ENCODE assay signal across 37 cellular contexts in genomic region chr1:68615303-68615702, GRCh38.
"Had no signal": no experiment of that assay in that cellular context is flagged by ENCODE, and none has a peak within 500 bp of the region (broad histone marks: within the 10 kb centered on the region; RNA-seq: fewer than 3 reads in every experiment).

No MANE protein-coding gene starts in this region.

- H3K27me3 ChIP-seq: adrenal gland, body of pancreas, brain microvascular endothelial cell, breast epithelium had no signal

- H3K4me3 ChIP-seq: adrenal gland, body of pancreas, breast epithelium had no signal

- H3K27ac ChIP-seq: adrenal gland, body of pancreas, brain microvascular endothelial cell, breast epithelium, VCaP had no signal

- FAIRE-seq: astrocyte, TTC549 had no signal

- H3K4me3 Mint-ChIP-seq: activated CD4-positive, alpha-beta memory T cell treated with anti-CD3 and anti-CD28 coated beads, Interleukin-2, amount 10 ng/mL, durations not matched to agents 7 days and 5 days; activated CD4-positive, alpha-beta T cell treated with anti-CD3 and anti-CD28 coated beads for 36 hours; activated CD4-positive, alpha-beta T cell treated with anti-CD3 and anti-CD28 coated beads, Interleukin-2, amount 10 ng/mL, durations not matched to agents 7 days and 5 days; activated CD8-positive, alpha-beta memory T cell treated with anti-CD3 and anti-CD28 coated beads, Interleukin-2, amount 10 ng/mL, durations not matched to agents 7 days and 5 days; activated CD8-positive, alpha-beta T cell treated with anti-CD3 and anti-CD28 coated beads, Interleukin-2, amount 10 ng/mL, durations not matched to agents 7 days and 5 days; activated naive CD4-positive, alpha-beta T cell treated with anti-CD3 and anti-CD28 coated beads for 36 hours; activated naive CD8-positive, alpha-beta T cell treated with anti-CD3 and anti-CD28 coated beads for 36 hours; activated T-cell treated with anti-CD3 and anti-CD28 coated beads, Interleukin-2, amount 50 U/mL, for 24 hours; T-helper 1 cell treated with Interleukin-12 subunit alpha and Interleukin-12 subunit beta and Interleukin-4 antibody, amounts not matched to agents 30 μg/mL and 1 μg/mL, for 36 hours; T-helper 2 cell treated with Interferon-gamma antibody and Interleukin-4, amounts not matched to agents 5 μg/mL and 100 μg/mL, for 36 hours had no signal

- H3K36me3 Mint-ChIP-seq: activated naive CD8-positive, alpha-beta T cell treated with anti-CD3 and anti-CD28 coated beads for 36 hours had no signal

- ATAC-seq: activated CD4-positive, alpha-beta T cell treated with anti-CD3 and anti-CD28 coated beads for 36 hours; activated CD4-positive, CD25-positive, alpha-beta regulatory T cell treated with anti-CD3 and anti-CD28 coated beads, Interleukin-2, amount 50 U/mL, for 24 hours; activated CD8-positive, alpha-beta memory T cell treated with anti-CD3 and anti-CD28 coated beads, Interleukin-2, amount 10 ng/mL, durations not matched to agents 7 days and 5 days; activated CD8-positive, alpha-beta T cell treated with anti-CD3 and anti-CD28 coated beads, Interleukin-2, amount 10 ng/mL, durations not matched to agents 7 days and 5 days; activated naive CD4-positive, alpha-beta T cell treated with anti-CD3 and anti-CD28 coated beads, Interleukin-2, amount 50 U/mL, for 72 hours; body of pancreas had no signal

- H3K27ac Mint-ChIP-seq: activated CD4-positive, alpha-beta memory T cell treated with anti-CD3 and anti-CD28 coated beads, Interleukin-2, amount 10 ng/mL, durations not matched to agents 7 days and 5 days; activated CD4-positive, alpha-beta T cell treated with anti-CD3 and anti-CD28 coated beads for 36 hours; activated CD4-positive, alpha-beta T cell treated with anti-CD3 and anti-CD28 coated beads, Interleukin-2, amount 10 ng/mL, durations not matched to agents 7 days and 5 days; activated CD8-positive, alpha-beta memory T cell treated with anti-CD3 and anti-CD28 coated beads, Interleukin-2, amount 10 ng/mL, durations not matched to agents 7 days and 5 days; activated CD8-positive, alpha-beta T cell treated with anti-CD3 and anti-CD28 coated beads, Interleukin-2, amount 10 ng/mL, durations not matched to agents 7 days and 5 days; activated naive CD4-positive, alpha-beta T cell treated with anti-CD3 and anti-CD28 coated beads for 36 hours; activated naive CD4-positive, alpha-beta T cell treated with anti-CD3 and anti-CD28 coated beads, Interleukin-2, amount 50 U/mL, for 72 hours; activated naive CD8-positive, alpha-beta T cell treated with anti-CD3 and anti-CD28 coated beads for 36 hours; activated T-cell treated with anti-CD3 and anti-CD28 coated beads, Interleukin-2, amount 50 U/mL, for 24 hours; T-helper 1 cell treated with Interleukin-12 subunit alpha and Interleukin-12 subunit beta and Interleukin-4 antibody, amounts not matched to agents 30 μg/mL and 1 μg/mL, for 36 hours; T-helper 2 cell treated with Interferon-gamma antibody and Interleukin-4, amounts not matched to agents 5 μg/mL and 100 μg/mL, for 36 hours had no signal

- H3K4me1 ChIP-seq: adrenal gland, body of pancreas, breast epithelium had no signal

- H3K27me3 Mint-ChIP-seq: activated CD4-positive, alpha-beta memory T cell treated with anti-CD3 and anti-CD28 coated beads, Interleukin-2, amount 10 ng/mL, durations not matched to agents 7 days and 5 days; activated CD4-positive, alpha-beta T cell treated with anti-CD3 and anti-CD28 coated beads for 36 hours; activated CD4-positive, alpha-beta T cell treated with anti-CD3 and anti-CD28 coated beads, Interleukin-2, amount 10 ng/mL, durations not matched to agents 7 days and 5 days; activated CD8-positive, alpha-beta memory T cell treated with anti-CD3 and anti-CD28 coated beads, Interleukin-2, amount 10 ng/mL, durations not matched to agents 7 days and 5 days; activated naive CD8-positive, alpha-beta T cell treated with anti-CD3 and anti-CD28 coated beads for 36 hours; activated T-cell treated with anti-CD3 and anti-CD28 coated beads, Interleukin-2, amount 50 U/mL, for 24 hours had no signal

- H3K36me3 ChIP-seq: adrenal gland, brain microvascular endothelial cell, breast epithelium had no signal

- DNase-seq: activated CD4-positive, alpha-beta memory T cell treated with anti-CD3 and anti-CD28 coated beads, Interleukin-2, amount 10 ng/mL, durations not matched to agents 7 days and 5 days; activated CD4-positive, alpha-beta T cell treated with anti-CD3 and anti-CD28 coated beads for 1 hour; activated CD4-positive, alpha-beta T cell treated with anti-CD3 and anti-CD28 coated beads for 36 hours; activated CD4-positive, alpha-beta T cell treated with anti-CD3 and anti-CD28 coated beads for 48 hours; activated CD4-positive, alpha-beta T cell treated with anti-CD3 and anti-CD28 coated beads, Interleukin-2, amount 10 ng/mL, durations not matched to agents 7 days and 5 days; activated CD4-positive, alpha-beta T cell treated with anti-CD3 and anti-CD28 coated beads, Interleukin-2, amount 50 U/mL, for 48 hours; activated CD4-positive, CD25-positive, alpha-beta regulatory T cell; activated CD8-positive, alpha-beta memory T cell treated with anti-CD3 and anti-CD28 coated beads for 24 hours; activated CD8-positive, alpha-beta memory T cell treated with anti-CD3 and anti-CD28 coated beads, Interleukin-2, amount 10 ng/mL, durations not matched to agents 7 days and 5 days; activated CD8-positive, alpha-beta memory T cell treated with anti-CD3 and anti-CD28 coated beads, Interleukin-2, amount 50 U/mL, for 48 hours; activated CD8-positive, alpha-beta T cell treated with anti-CD3 and anti-CD28 coated beads, Interleukin-2, amount 10 ng/mL, durations not matched to agents 7 days and 5 days; activated effector memory CD4-positive, alpha-beta T cell treated with anti-CD3 and anti-CD28 coated beads, Interleukin-2, amount 50 U/mL, for 16 hours; activated gamma-delta T cell treated with Interleukin-2 at 50 U/mL for 16 hours; activated naive CD4-positive, alpha-beta T cell; activated naive CD4-positive, alpha-beta T cell treated with anti-CD3 and anti-CD28 coated beads for 36 hours; activated naive CD4-positive, alpha-beta T cell treated with anti-CD3 and anti-CD28 coated beads, Interleukin-2, amount 50 U/mL, for 16 hours; activated naive CD8-positive, alpha-beta T cell treated with anti-CD3 and anti-CD28 coated beads for 36 hours; activated T-cell treated with anti-CD3 and anti-CD28 coated beads, Interleukin-2, amount 50 U/mL, for 24 hours; activated T-cell treated with anti-CD3 and anti-CD28 coated beads, Interleukin-2, amount 50 U/mL, for 48 hours; adrenal gland; amniotic stem cell; aorta; body of pancreas; brain microvascular endothelial cell; central memory CD4-positive, alpha-beta T cell; SW 1271; T-helper 1 cell; T-helper 2 cell; T-helper 9 cell had no signal

- H3K9me3 ChIP-seq: adrenal gland had no signal

- H3K4me1 Mint-ChIP-seq: activated CD4-positive, alpha-beta memory T cell treated with anti-CD3 and anti-CD28 coated beads, Interleukin-2, amount 10 ng/mL, durations not matched to agents 7 days and 5 days; activated CD4-positive, alpha-beta T cell treated with anti-CD3 and anti-CD28 coated beads for 36 hours; activated CD4-positive, alpha-beta T cell treated with anti-CD3 and anti-CD28 coated beads, Interleukin-2, amount 10 ng/mL, durations not matched to agents 7 days and 5 days; activated CD8-positive, alpha-beta memory T cell treated with anti-CD3 and anti-CD28 coated beads, Interleukin-2, amount 10 ng/mL, durations not matched to agents 7 days and 5 days; activated naive CD8-positive, alpha-beta T cell treated with anti-CD3 and anti-CD28 coated beads for 36 hours had no signal
